ENCODE assay signal across 1 cellular context in genomic region chr17:69235338-69236058, GRCh38.
TF ChIP-seq lines count a peak whose summit lies in the region.

No MANE protein-coding gene starts in this region.

TF ChIP-seq in H1, 55 proteins besides CTCF, POLR2A, EP300 and RAD21 (continued from another document):
- TF ChIP-seq CHD7 (IDR thresholded peaks at IDR 0.05; ENCODE audit: insufficient replicate concordance, low read length) (no peak), GABPA (IDR thresholded peaks at IDR 0.05; ENCODE audit: borderline replicate concordance, insufficient read depth, low read length) (no peak), CBX5 (IDR thresholded peaks at IDR 0.05; ENCODE audit: low read depth, low read length) (no peak), HDAC6 (IDR thresholded peaks at IDR 0.05; ENCODE audit: low read depth, low read length) (no peak), JUN (IDR thresholded peaks at IDR 0.05; ENCODE audit: low read depth, low read length) (no peak), HDAC2 (IDR thresholded peaks at IDR 0.05; ENCODE audit: borderline replicate concordance in 1 of 2, low read depth in 2 of 2, low read length in 2 of 2) (no peak), RNF2 (IDR thresholded peaks at IDR 0.05; ENCODE audit: borderline replicate concordance, low read depth, low read length, missing control alignments, poor library complexity, severe bottlenecking) (no peak), TAF1 (IDR thresholded peaks at IDR 0.05; ENCODE audit: low read depth, low read length) (no peak), ATF3 (IDR thresholded peaks at IDR 0.05; ENCODE audit: insufficient read depth, low read depth, low read length) (no peak), SAP30 (IDR thresholded peaks at IDR 0.05; ENCODE audit: insufficient read depth, insufficient replicate concordance, low read length) (no peak), FOSL1 (IDR thresholded peaks at IDR 0.05; ENCODE audit: insufficient read depth, low read depth, low read length) (no peak), RBBP5 (IDR thresholded peaks at IDR 0.05; ENCODE audit: borderline replicate concordance, low read depth, low read length) (no peak), PHF8 (conservative IDR thresholded peaks at IDR 0.05; ENCODE audit: low read depth, low read length) (no peak)
